In genomic region chr11:129372609-129373488, GRCh38 we compare ENCODE assay signal across 10 cellular contexts. TPM values are rescaled to one million over a fixed set of nuclear protein-coding genes. Genes with fewer than 3 reads are reported as not detected.
DNase-seq lines count a peak whose midpoint lies in the region; ATAC-seq lines count a peak whose summit lies in the region.
"Had no signal": no experiment of that assay in that cellular context is flagged by ENCODE, and none has a peak within 500 bp of the region (broad histone marks: within the 10 kb centered on the region; RNA-seq: fewer than 3 reads in every experiment).

No MANE protein-coding gene starts in this region.

- DNase-seq in DMS53 (lab: John Stamatoyannopoulos, UW) (peak; percentile 62), DMS53 treated with DMSO at 0.1 percent for 48 hours (lab: John Stamatoyannopoulos, UW; ENCODE audit: unreplicated experiment) (no peak), iPS-NIHi11 (ENCODE audit: low spot score) (peak; percentile 44), inferior parietal cortex (ENCODE audit: extremely low spot score) (no peak)
- no peak for DNase-seq in activated T-helper 2 cell treated with anti-CD3 and anti-CD28 coated beads, Interferon-gamma antibody, Interleukin-2, Interleukin-4, amounts not matched to agents 10 μg/mL and 5 μg/mL and 100 μg/mL, durations not matched to agents 14 hours and 24 hours and 36 hours (ENCODE audit: low spot score)
- DNase-seq in stimulated activated naive CD8-positive, alpha-beta T cell treated with anti-CD3 and anti-CD28 coated beads, Interleukin-15, Interleukin-2, amounts not matched to agents 100 U/mL and 50 U/mL, for 24 hours: peak; percentile 14
- DNase-seq in activated effector memory CD4-positive, alpha-beta T cell treated with anti-CD3 and anti-CD28 coated beads, Interleukin-2, amount 50 U/mL, for 16 hours: no peak

- H3K27ac Mint-ChIP-seq in activated T-helper 2 cell treated with anti-CD3 and anti-CD28 coated beads, Interferon-gamma antibody, Interleukin-2, Interleukin-4, amounts not matched to agents 10 μg/mL and 5 μg/mL and 100 μg/mL, durations not matched to agents 14 hours and 24 hours and 36 hours: no peak overlapping the region

- peaks cover 22% of the 10 kb centered on the region for H3K4me1 Mint-ChIP-seq in activated T-helper 2 cell treated with anti-CD3 and anti-CD28 coated beads, Interferon-gamma antibody, Interleukin-2, Interleukin-4, amounts not matched to agents 10 μg/mL and 5 μg/mL and 100 μg/mL, durations not matched to agents 14 hours and 24 hours and 36 hours (ENCODE audit: low read depth)

- H3K4me3 Mint-ChIP-seq in activated T-helper 2 cell treated with anti-CD3 and anti-CD28 coated beads, Interferon-gamma antibody, Interleukin-2, Interleukin-4, amounts not matched to agents 10 μg/mL and 5 μg/mL and 100 μg/mL, durations not matched to agents 14 hours and 24 hours and 36 hours (ENCODE audit: low read depth): peak overlapping the region; percentile 55

- H3K9me3 Mint-ChIP-seq in activated T-helper 2 cell treated with anti-CD3 and anti-CD28 coated beads, Interferon-gamma antibody, Interleukin-2, Interleukin-4, amounts not matched to agents 10 μg/mL and 5 μg/mL and 100 μg/mL, durations not matched to agents 14 hours and 24 hours and 36 hours: no peaks in the 10 kb centered on the region

- intact Hi-C loops in activated T-helper 2 cell treated with anti-CD3 and anti-CD28 coated beads, Interferon-gamma antibody, Interleukin-2, Interleukin-4, amounts not matched to agents 10 μg/mL and 5 μg/mL and 100 μg/mL, durations not matched to agents 14 hours and 24 hours and 36 hours (cut with micrococcal nuclease): loop anchor here (5.0 kb wide), 1 partner anchor 256 kb away; no protein-coding TSS in a partner anchor

- H3K36me3 Mint-ChIP-seq in activated T-helper 2 cell treated with anti-CD3 and anti-CD28 coated beads, Interferon-gamma antibody, Interleukin-2, Interleukin-4, amounts not matched to agents 10 μg/mL and 5 μg/mL and 100 μg/mL, durations not matched to agents 14 hours and 24 hours and 36 hours (ENCODE audit: low read depth): no peaks in the 10 kb centered on the region

- ATAC-seq in stimulated activated naive CD8-positive, alpha-beta T cell treated with anti-CD3 and anti-CD28 coated beads, Interleukin-15, Interleukin-2, amounts not matched to agents 100 U/mL and 50 U/mL, for 24 hours: peak; percentile 11
- no peak for ATAC-seq in HG02588 (IDR thresholded peaks at IDR 0.05; ENCODE audit: unreplicated experiment)

- peaks cover 86% of the 10 kb centered on the region for H3K27me3 Mint-ChIP-seq in activated T-helper 2 cell treated with anti-CD3 and anti-CD28 coated beads, Interferon-gamma antibody, Interleukin-2, Interleukin-4, amounts not matched to agents 10 μg/mL and 5 μg/mL and 100 μg/mL, durations not matched to agents 14 hours and 24 hours and 36 hours (ENCODE audit: low read depth)

RNA-seq across cellular contexts. Expression of gene BARX2, which starts 2.8 kb away (rescaled TPM):
- 4.7 and 4.9 TPM in 2 replicates for total RNA-seq in activated T-helper 2 cell treated with anti-CD3 and anti-CD28 coated beads, Interferon-gamma antibody, Interleukin-2, Interleukin-4, amounts not matched to agents 10 μg/mL and 5 μg/mL and 100 μg/mL, durations not matched to agents 14 hours and 24 hours and 36 hours
- total RNA-seq: A172, fibroblast of villous mesenchyme had no signal

Comparison
In these comparisons a context has a peak if more than half of its experiments do, and no peak if none do; other contexts are left out.
1. DNase-seq: peak in DMS53 (single experiment), iPS-NIHi11 (single experiment) and stimulated activated naive CD8-positive, alpha-beta T cell treated with anti-CD3 and anti-CD28 coated beads, Interleukin-15, Interleukin-2, amounts not matched to agents 100 U/mL and 50 U/mL, for 24 hours (single experiment); none in DMS53 treated with DMSO at 0.1 percent for 48 hours (single experiment), activated T-helper 2 cell treated with anti-CD3 and anti-CD28 coated beads, Interferon-gamma antibody, Interleukin-2, Interleukin-4, amounts not matched to agents 10 μg/mL and 5 μg/mL and 100 μg/mL, durations not matched to agents 14 hours and 24 hours and 36 hours (single experiment), activated effector memory CD4-positive, alpha-beta T cell treated with anti-CD3 and anti-CD28 coated beads, Interleukin-2, amount 50 U/mL, for 16 hours (single experiment) and inferior parietal cortex (single experiment).